Comparison of ENCODE assay signal across 29 cellular contexts in genomic region chr3:147364771-147365170, GRCh38. TPM values are rescaled to one million over a fixed set of nuclear protein-coding genes. Genes with fewer than 3 reads are reported as not detected.
"Had no signal": no experiment of that assay in that cellular context is flagged by ENCODE, and none has a peak within 500 bp of the region (broad histone marks: within the 10 kb centered on the region; RNA-seq: fewer than 3 reads in every experiment).

No MANE protein-coding gene starts in this region.

- H3K4me3 ChIP-seq: pancreas, prostate gland, right lobe of liver, sigmoid colon, stomach, thoracic aorta, thyroid gland, tibial nerve, upper lobe of right lung, uterus had no signal

- H3K4me3 Mint-ChIP-seq: naive thymus-derived CD4-positive, alpha-beta T cell; natural killer cell; nephron; stimulated activated effector memory CD8-positive, alpha-beta T cell treated with anti-CD3 and anti-CD28 coated beads, Interleukin-12 subunit alpha, Interleukin-12 subunit beta, amount 100 ng/mL, for 72 hours; stimulated activated naive B cell treated with anti-CD40 and anti-IgM and Interleukin-4, amounts not matched to agents 10 μg/mL and 1 μg/mL and 100 μg/mL, for 72 hours; stimulated activated naive CD8-positive, alpha-beta T cell treated with anti-CD3 and anti-CD28 coated beads, Interleukin-15, Interleukin-2, amounts not matched to agents 100 ng/mL and 50 ng/mL, for 24 hours had no signal

- DNase-seq: naive thymus-derived CD4-positive, alpha-beta T cell; natural killer cell; nucleus accumbens; pancreas; right cardiac atrium; right lobe of liver; sigmoid colon; small intestine; stimulated activated CD4-positive, alpha-beta T cell treated with anti-CD3 and anti-CD28 coated beads, Interleukin-15, amount 100 ng/mL, for 24 hours; stimulated activated CD4-positive, alpha-beta T cell treated with anti-CD3 and anti-CD28 coated beads, Interleukin-2, amount 100 ng/mL, for 24 hours; stimulated activated CD4-positive, alpha-beta T cell treated with anti-CD3 and anti-CD28 coated beads, Interleukin-2, amount 100 ng/mL, for 48 hours; stimulated activated CD4-positive, alpha-beta T cell treated with anti-CD3 and anti-CD28 coated beads, Interleukin-4, amount 100 ng/mL, for 24 hours; stimulated activated naive B cell treated with anti-CD40 and anti-IgM and Interleukin-4, amounts not matched to agents 10 μg/mL and 1 μg/mL and 100 μg/mL, for 72 hours; stimulated activated naive CD4-positive, alpha-beta T cell treated with Interleukin-2 at 50 U/mL for 16 hours; stomach; thyroid gland; trophoblast cell; upper lobe of right lung; uterus had no signal

- H3K27ac Mint-ChIP-seq: naive thymus-derived CD4-positive, alpha-beta T cell; natural killer cell; nephron; stimulated activated effector memory CD8-positive, alpha-beta T cell treated with anti-CD3 and anti-CD28 coated beads, Interleukin-12 subunit alpha, Interleukin-12 subunit beta, amount 100 ng/mL, for 72 hours; stimulated activated naive B cell treated with anti-CD40 and anti-IgM and Interleukin-4, amounts not matched to agents 10 μg/mL and 1 μg/mL and 100 μg/mL, for 72 hours; stimulated activated naive CD8-positive, alpha-beta T cell treated with anti-CD3 and anti-CD28 coated beads, Interleukin-15, Interleukin-2, amounts not matched to agents 100 ng/mL and 50 ng/mL, for 24 hours had no signal

- H3K4me1 ChIP-seq: pancreas, prostate gland, right lobe of liver, thyroid gland, upper lobe of right lung, uterus had no signal

- H3K9me3 ChIP-seq: neutrophil, pancreas, prostate gland, right lobe of liver, sigmoid colon, thoracic aorta, thyroid gland, tibial nerve, upper lobe of right lung, uterus had no signal

- H3K4me1 Mint-ChIP-seq: natural killer cell; stimulated activated effector memory CD8-positive, alpha-beta T cell treated with anti-CD3 and anti-CD28 coated beads, Interleukin-12 subunit alpha, Interleukin-12 subunit beta, amount 100 ng/mL, for 72 hours; stimulated activated naive B cell treated with anti-CD40 and anti-IgM and Interleukin-4, amounts not matched to agents 10 μg/mL and 1 μg/mL and 100 μg/mL, for 72 hours had no signal

- H3K27ac ChIP-seq: neutrophil, pancreas, prostate gland, right lobe of liver, sigmoid colon, stomach, thoracic aorta, thyroid gland, tibial nerve, upper lobe of right lung, uterus had no signal

- FAIRE-seq: pancreas, small intestine had no signal

- H3K36me3 Mint-ChIP-seq: stimulated activated effector memory CD8-positive, alpha-beta T cell treated with anti-CD3 and anti-CD28 coated beads, Interleukin-12 subunit alpha, Interleukin-12 subunit beta, amount 100 ng/mL, for 72 hours; stimulated activated naive B cell treated with anti-CD40 and anti-IgM and Interleukin-4, amounts not matched to agents 10 μg/mL and 1 μg/mL and 100 μg/mL, for 72 hours had no signal

- ATAC-seq: naive thymus-derived CD4-positive, alpha-beta T cell; natural killer cell; pancreas; right cardiac atrium; right lobe of liver; stimulated activated effector memory CD8-positive, alpha-beta T cell treated with anti-CD3 and anti-CD28 coated beads, Interleukin-12 subunit alpha, Interleukin-12 subunit beta, amount 100 ng/mL, for 72 hours; stimulated activated naive B cell treated with anti-CD40 and anti-IgM and Interleukin-4, amounts not matched to agents 10 μg/mL and 1 μg/mL and 100 μg/mL, for 72 hours; upper lobe of right lung had no signal

- H3K36me3 ChIP-seq: neutrophil, pancreas, prostate gland, right lobe of liver, sigmoid colon, stomach, thoracic aorta, thyroid gland, tibial nerve, upper lobe of right lung, uterus had no signal

RNA-seq across cellular contexts. Expression of gene ZIC4, which starts 41.6 kb away (rescaled TPM):
- total RNA-seq: naive thymus-derived CD4-positive, alpha-beta T cell; natural killer cell; omental fat pad; pancreas; prostate gland; renal cortical epithelial cell; right cardiac atrium; sigmoid colon; stomach; thoracic aorta; thyroid gland; upper lobe of right lung; urinary bladder; uterus had no signal
- polyA plus RNA-seq: naive thymus-derived CD4-positive, alpha-beta T cell; pancreas; right cardiac atrium; sigmoid colon; small intestine; stomach; urinary bladder had no signal

RNA-seq across cellular contexts. Expression of gene ZIC1, which starts 44.4 kb away (rescaled TPM):
- total RNA-seq: naive thymus-derived CD4-positive, alpha-beta T cell; natural killer cell; omental fat pad; pancreas; prostate gland; renal cortical epithelial cell; sigmoid colon; stomach; thyroid gland; tibial nerve; upper lobe of right lung; urinary bladder; uterus had no signal
- polyA plus RNA-seq: naive thymus-derived CD4-positive, alpha-beta T cell; pancreas; right cardiac atrium; sigmoid colon; small intestine; urinary bladder had no signal
